26 cellular contexts compared by ENCODE assay signal in the genomic region with DNA sequence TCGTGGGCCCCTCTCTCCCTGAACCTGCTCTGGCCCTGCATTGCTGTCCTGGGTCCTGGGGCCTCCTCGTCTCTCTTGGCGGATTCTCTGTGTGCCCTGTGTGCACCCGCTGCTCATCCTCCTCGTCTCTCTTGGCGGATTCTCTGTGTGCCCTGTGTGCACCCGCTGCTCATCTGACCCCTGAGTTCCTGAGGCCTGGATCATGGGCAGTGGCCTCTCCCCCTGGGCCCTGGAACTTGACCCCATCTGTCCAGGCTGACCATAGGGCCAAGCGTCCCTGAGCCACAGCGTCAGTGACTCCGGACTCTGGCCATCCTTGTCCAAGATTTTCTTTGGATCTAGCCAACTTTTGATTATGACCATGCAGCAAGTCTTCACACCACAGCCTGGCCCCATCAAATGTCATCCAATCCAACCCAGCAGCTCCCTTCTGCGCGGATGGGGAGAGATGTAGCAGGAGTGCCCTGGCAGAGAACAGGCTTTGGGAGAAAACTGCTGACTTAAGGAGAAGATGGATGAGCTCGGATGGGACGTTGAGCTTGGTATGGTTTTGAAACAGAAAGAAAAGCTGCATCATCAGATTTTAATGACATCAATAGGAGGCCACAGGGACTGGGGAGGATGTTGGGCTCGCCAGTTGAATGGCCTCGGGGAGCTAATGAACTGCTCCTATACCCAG.
"Had no signal": no experiment of that assay in that cellular context is flagged by ENCODE, and none has a peak within 500 bp of the region (broad histone marks: within the 10 kb centered on the region; RNA-seq: fewer than 3 reads in every experiment).

No MANE protein-coding gene starts in this region.

- H3K4me1 Mint-ChIP-seq: activated CD4-positive, alpha-beta memory T cell treated with anti-CD3 and anti-CD28 coated beads, Interleukin-2, amount 10 ng/mL, durations not matched to agents 7 days and 5 days; activated CD8-positive, alpha-beta memory T cell treated with anti-CD3 and anti-CD28 coated beads, Interleukin-2, amount 10 ng/mL, durations not matched to agents 7 days and 5 days; activated naive CD4-positive, alpha-beta T cell treated with anti-CD3 and anti-CD28 coated beads, Interleukin-2, amount 10 ng/mL, durations not matched to agents 7 days and 5 days; activated naive CD8-positive, alpha-beta T cell treated with anti-CD3 and anti-CD28 coated beads, Interleukin-2, amount 50 U/mL, for 24 hours; central memory CD8-positive, alpha-beta T cell; T-cell had no signal

- H3K36me3 ChIP-seq: brain microvascular endothelial cell, tibial artery, uterus had no signal

- DNase-seq: activated B cell treated with CpG ODN at 0.5 μM for 24 hours; activated CD4-positive, alpha-beta memory T cell treated with anti-CD3 and anti-CD28 coated beads, Interleukin-2, amount 10 ng/mL, durations not matched to agents 7 days and 5 days; activated CD4-positive, alpha-beta T cell treated with anti-CD3 and anti-CD28 coated beads for 4 hours; activated CD8-positive, alpha-beta memory T cell treated with anti-CD3 and anti-CD28 coated beads, Interleukin-2, amount 10 ng/mL, durations not matched to agents 7 days and 5 days; activated naive CD4-positive, alpha-beta T cell treated with anti-CD3 and anti-CD28 coated beads, Interleukin-2, amount 10 ng/mL, durations not matched to agents 7 days and 5 days; activated naive CD8-positive, alpha-beta T cell treated with anti-CD3 and anti-CD28 coated beads, Interleukin-2, amount 50 U/mL, for 24 hours; activated T-cell treated with anti-CD3 and anti-CD28 coated beads, Interleukin-2, amount 50 U/mL, for 24 hours; anterior cingulate cortex; brain microvascular endothelial cell; cortex of kidney; erythroblast; foreskin melanocyte; hypothalamus; islet precursor cell; mammary epithelial cell; occipital lobe; psoas muscle; stimulated activated CD4-positive, alpha-beta T cell treated with anti-CD3 and anti-CD28 coated beads, Interleukin-1b, Interleukin-23, amount 100 ng/mL, for 48 hours; stimulated activated CD8-positive, alpha-beta memory T cell treated with anti-CD3 and anti-CD28 coated beads, Interleukin-4, amount 100 ng/mL, for 48 hours; stimulated activated naive CD4-positive, alpha-beta T cell; T-cell; T-helper 9 cell; uterus had no signal

- H3K9me3 ChIP-seq: psoas muscle, tibial artery, uterus had no signal

- H3K4me1 ChIP-seq: tibial artery, uterus had no signal

- H3K27me3 Mint-ChIP-seq: activated B cell treated with CpG ODN at 0.5 μM for 24 hours; activated CD4-positive, alpha-beta memory T cell treated with anti-CD3 and anti-CD28 coated beads, Interleukin-2, amount 10 ng/mL, durations not matched to agents 7 days and 5 days; activated CD8-positive, alpha-beta memory T cell treated with anti-CD3 and anti-CD28 coated beads, Interleukin-2, amount 10 ng/mL, durations not matched to agents 7 days and 5 days; activated naive CD4-positive, alpha-beta T cell treated with anti-CD3 and anti-CD28 coated beads, Interleukin-2, amount 10 ng/mL, durations not matched to agents 7 days and 5 days; activated naive CD8-positive, alpha-beta T cell treated with anti-CD3 and anti-CD28 coated beads, Interleukin-2, amount 50 U/mL, for 24 hours; activated T-cell treated with anti-CD3 and anti-CD28 coated beads, Interleukin-2, amount 50 U/mL, for 24 hours had no signal

- H3K4me3 ChIP-seq: psoas muscle, tibial artery, uterus had no signal

- ATAC-seq: activated CD8-positive, alpha-beta memory T cell treated with anti-CD3 and anti-CD28 coated beads, Interleukin-2, amount 10 ng/mL, durations not matched to agents 7 days and 5 days; activated naive CD8-positive, alpha-beta T cell treated with anti-CD3 and anti-CD28 coated beads, Interleukin-2, amount 50 U/mL, for 24 hours; T-cell had no signal

- H3K27ac Mint-ChIP-seq: activated B cell treated with CpG ODN at 0.5 μM for 24 hours; activated CD4-positive, alpha-beta memory T cell treated with anti-CD3 and anti-CD28 coated beads, Interleukin-2, amount 10 ng/mL, durations not matched to agents 7 days and 5 days; activated CD8-positive, alpha-beta memory T cell treated with anti-CD3 and anti-CD28 coated beads, Interleukin-2, amount 10 ng/mL, durations not matched to agents 7 days and 5 days; activated naive CD4-positive, alpha-beta T cell treated with anti-CD3 and anti-CD28 coated beads, Interleukin-2, amount 10 ng/mL, durations not matched to agents 7 days and 5 days; activated naive CD8-positive, alpha-beta T cell treated with anti-CD3 and anti-CD28 coated beads, Interleukin-2, amount 50 U/mL, for 24 hours; activated T-cell treated with anti-CD3 and anti-CD28 coated beads, Interleukin-2, amount 50 U/mL, for 24 hours; activated T-helper 2 cell treated with anti-CD3 and anti-CD28 coated beads, Interferon-gamma antibody, Interleukin-2, Interleukin-4, amounts not matched to agents 10 μg/mL and 5 μg/mL and 100 μg/mL, durations not matched to agents 14 hours and 24 hours and 36 hours; T-cell had no signal

- H3K27ac ChIP-seq: brain microvascular endothelial cell, psoas muscle, tibial artery, uterus had no signal

- H3K9me3 Mint-ChIP-seq: activated B cell treated with CpG ODN at 0.5 μM for 24 hours; activated CD4-positive, alpha-beta memory T cell treated with anti-CD3 and anti-CD28 coated beads, Interleukin-2, amount 10 ng/mL, durations not matched to agents 7 days and 5 days; activated naive CD4-positive, alpha-beta T cell treated with anti-CD3 and anti-CD28 coated beads, Interleukin-2, amount 10 ng/mL, durations not matched to agents 7 days and 5 days; activated naive CD8-positive, alpha-beta T cell treated with anti-CD3 and anti-CD28 coated beads, Interleukin-2, amount 50 U/mL, for 24 hours; activated T-cell treated with anti-CD3 and anti-CD28 coated beads, Interleukin-2, amount 50 U/mL, for 24 hours; activated T-helper 2 cell treated with anti-CD3 and anti-CD28 coated beads, Interferon-gamma antibody, Interleukin-2, Interleukin-4, amounts not matched to agents 10 μg/mL and 5 μg/mL and 100 μg/mL, durations not matched to agents 14 hours and 24 hours and 36 hours; central memory CD8-positive, alpha-beta T cell; T-cell had no signal

- H3K4me3 Mint-ChIP-seq: activated B cell treated with CpG ODN at 0.5 μM for 24 hours; activated CD4-positive, alpha-beta memory T cell treated with anti-CD3 and anti-CD28 coated beads, Interleukin-2, amount 10 ng/mL, durations not matched to agents 7 days and 5 days; activated CD8-positive, alpha-beta memory T cell treated with anti-CD3 and anti-CD28 coated beads, Interleukin-2, amount 10 ng/mL, durations not matched to agents 7 days and 5 days; activated naive CD4-positive, alpha-beta T cell treated with anti-CD3 and anti-CD28 coated beads, Interleukin-2, amount 10 ng/mL, durations not matched to agents 7 days and 5 days; activated naive CD8-positive, alpha-beta T cell treated with anti-CD3 and anti-CD28 coated beads, Interleukin-2, amount 50 U/mL, for 24 hours; activated T-cell treated with anti-CD3 and anti-CD28 coated beads, Interleukin-2, amount 50 U/mL, for 24 hours; central memory CD8-positive, alpha-beta T cell; T-cell had no signal

- H3K36me3 Mint-ChIP-seq: activated CD8-positive, alpha-beta memory T cell treated with anti-CD3 and anti-CD28 coated beads, Interleukin-2, amount 10 ng/mL, durations not matched to agents 7 days and 5 days; activated naive CD4-positive, alpha-beta T cell treated with anti-CD3 and anti-CD28 coated beads, Interleukin-2, amount 10 ng/mL, durations not matched to agents 7 days and 5 days; T-cell had no signal

- H3K27me3 ChIP-seq: brain microvascular endothelial cell, tibial artery, uterus had no signal
